ENCODE assay signal across 19 cellular contexts in the genomic region with DNA sequence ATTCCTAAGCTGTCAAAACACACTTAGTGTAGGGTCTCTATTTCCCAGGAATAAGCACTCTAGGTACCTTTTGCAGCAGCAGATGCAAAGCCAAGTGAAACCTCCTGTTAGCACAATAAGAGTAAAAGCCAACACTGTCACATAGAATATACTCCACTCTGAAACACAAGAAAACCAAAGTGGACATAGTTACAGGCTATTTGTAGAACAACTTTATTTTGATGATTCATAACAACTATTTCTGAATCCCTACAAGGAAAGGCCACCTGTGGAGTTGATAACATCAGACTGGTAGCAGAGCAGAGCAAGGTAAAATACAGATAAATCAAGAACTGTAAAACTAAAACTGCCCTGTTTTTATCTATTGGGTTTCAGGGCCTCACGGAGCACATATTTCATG. TPM values are rescaled to one million over a fixed set of nuclear protein-coding genes. Genes with fewer than 3 reads are reported as not detected.
DNase-seq lines count a peak whose midpoint lies in the region; ATAC-seq, FAIRE-seq and TF ChIP-seq lines count a peak whose summit lies in the region.
"Had no signal": no experiment of that assay in that cellular context is flagged by ENCODE, and none has a peak within 500 bp of the region (broad histone marks: within the 10 kb centered on the region; RNA-seq: fewer than 3 reads in every experiment).

No MANE protein-coding gene starts in this region.

- no peak overlapping the region for H2AFZ ChIP-seq in PC-3 (ENCODE audit: low read length)

- CTCF ChIA-PET in PC-3 (lab: Charles Lee): no interaction called here

- no TSS peak for BruUV-seq in PC-3 (replicated peaks; lab: Mats Ljungman, UMichigan)

- no peak overlapping the region for H3K27ac Mint-ChIP-seq in activated T-helper 1 cell treated with anti-CD3 and anti-CD28 coated beads, Interleukin-12 subunit alpha, Interleukin-12 subunit beta, Interleukin-2, Interleukin-4 antibody, amounts not matched to agents 30 ng/mL and 10 ng/mL and 1 ng/mL, durations not matched to agents 14 hours and 24 hours and 36 hours
- H3K27ac Mint-ChIP-seq: CD14-positive monocyte, H9 had no signal

- H3K9me2 ChIP-seq in PC-3 (replicated peaks; ENCODE audit: low read length): no peaks in the 10 kb centered on the region

- H3K9ac ChIP-seq in PC-3 (ENCODE audit: low read length): no peak overlapping the region

- no peak overlapping the region for H3K27ac ChIP-seq in PC-3 (ENCODE audit: low read length)

- intact Hi-C loops in PC-3 (cut with micrococcal nuclease): no loop called here
- intact Hi-C loops in activated T-helper 1 cell treated with anti-CD3 and anti-CD28 coated beads, Interleukin-12 subunit alpha, Interleukin-12 subunit beta, Interleukin-2, Interleukin-4 antibody, amounts not matched to agents 30 ng/mL and 10 ng/mL and 1 ng/mL, durations not matched to agents 14 hours and 24 hours and 36 hours (cut with micrococcal nuclease): no loop called here

- no peak overlapping the region for H3K4me3 Mint-ChIP-seq in activated T-helper 1 cell treated with anti-CD3 and anti-CD28 coated beads, Interleukin-12 subunit alpha, Interleukin-12 subunit beta, Interleukin-2, Interleukin-4 antibody, amounts not matched to agents 30 ng/mL and 10 ng/mL and 1 ng/mL, durations not matched to agents 14 hours and 24 hours and 36 hours
- H3K4me3 Mint-ChIP-seq: CD14-positive monocyte, H9 had no signal

- H3K79me2 ChIP-seq in PC-3 (ENCODE audit: low read length): no peaks in the 10 kb centered on the region

- H3F3A ChIP-seq in PC-3 (ENCODE audit: low read length, unreplicated experiment): no peaks in the 10 kb centered on the region

- TF ChIP-seq POLR2A in GM12891 (IDR thresholded peaks at IDR 0.05; ENCODE audit: low read depth, low read length): no peak
- no peak for TF ChIP-seq POLR2A in erythroblast (IDR thresholded peaks at IDR 0.05; ENCODE audit: low read length)

- no peaks in the 10 kb centered on the region for H4K20me1 ChIP-seq in PC-3 (ENCODE audit: low read length)

- H3K4me3 ChIP-seq in PC-3 (ENCODE audit: low read length): no peak overlapping the region

- H3K4me1 ChIP-seq in PC-3 (ENCODE audit: insufficient read depth, low read length): no peaks in the 10 kb centered on the region

- peak; percentile 18 for DNase-seq in GM12891 (ENCODE audit: insufficient read length, low spot score)
- DNase-seq in PC-3: peak; percentile 11
- no peak for DNase-seq in activated T-helper 1 cell treated with anti-CD3 and anti-CD28 coated beads, Interleukin-12 subunit alpha, Interleukin-12 subunit beta, Interleukin-2, Interleukin-4 antibody, amounts not matched to agents 30 ng/mL and 10 ng/mL and 1 ng/mL, durations not matched to agents 14 hours and 24 hours and 36 hours (ENCODE audit: low spot score)
- DNase-seq in NCI-H2171 (lab: John Stamatoyannopoulos, UW): no peak
- DNase-seq in erythroblast (lab: John Stamatoyannopoulos, UW): no peak
- DNase-seq: ACHN; AML-193; DMS 273 treated with DMSO at 0.1 percent for 48 hours; H9; NCI-H2081; NCI-H345; NCI-H526; NK-92 treated with Interleukin-12 subunit alpha and Interleukin-12 subunit beta, amount 100 ng/mL, for 24 hours; SHP77 treated with DMSO at 0.1 percent for 48 hours; T-helper 1 cell had no signal

- no peak for TF ChIP-seq CTCF in PC-3 (conservative IDR thresholded peaks at IDR 0.05; ENCODE audit: low read depth, low read length)

- ATAC-seq in GM19351 (IDR thresholded peaks at IDR 0.05; ENCODE audit: unreplicated experiment) (peak; percentile 94), HG03025 (IDR thresholded peaks at IDR 0.05; ENCODE audit: low FRiP score, unreplicated experiment) (peak; percentile 75), PC-3 (peak; percentile 45)
- ATAC-seq: SK-N-SH treated with all-trans-retinoic acid at 6 μM for 48 hours had no signal

- no peaks in the 10 kb centered on the region for H3K9me3 ChIP-seq in PC-3 (ENCODE audit: low read length)

- H3K36me3 Mint-ChIP-seq in activated T-helper 1 cell treated with anti-CD3 and anti-CD28 coated beads, Interleukin-12 subunit alpha, Interleukin-12 subunit beta, Interleukin-2, Interleukin-4 antibody, amounts not matched to agents 30 ng/mL and 10 ng/mL and 1 ng/mL, durations not matched to agents 14 hours and 24 hours and 36 hours (ENCODE audit: low read depth): no peaks in the 10 kb centered on the region
- H3K36me3 Mint-ChIP-seq: CD14-positive monocyte had no signal

- H3K27me3 ChIP-seq in PC-3 (ENCODE audit: low read length): no peaks in the 10 kb centered on the region

- POLR2A ChIA-PET in PC-3 (lab: Charles Lee; ENCODE audit: unreplicated experiment): no interaction called here

- no peaks in the 10 kb centered on the region for H3K36me3 ChIP-seq in PC-3 (ENCODE audit: low read depth, low read length)

- peak; percentile 79 for FAIRE-seq in GM12891 (lab: Jason Lieb, UNC)

- peaks cover 2% of the 10 kb centered on the region for H3K27me3 Mint-ChIP-seq in activated T-helper 1 cell treated with anti-CD3 and anti-CD28 coated beads, Interleukin-12 subunit alpha, Interleukin-12 subunit beta, Interleukin-2, Interleukin-4 antibody, amounts not matched to agents 30 ng/mL and 10 ng/mL and 1 ng/mL, durations not matched to agents 14 hours and 24 hours and 36 hours (ENCODE audit: insufficient read depth)

- no peak overlapping the region for H3K4me2 ChIP-seq in PC-3 (ENCODE audit: low read length)

- no peaks in the 10 kb centered on the region for H3K9me3 Mint-ChIP-seq in activated T-helper 1 cell treated with anti-CD3 and anti-CD28 coated beads, Interleukin-12 subunit alpha, Interleukin-12 subunit beta, Interleukin-2, Interleukin-4 antibody, amounts not matched to agents 30 ng/mL and 10 ng/mL and 1 ng/mL, durations not matched to agents 14 hours and 24 hours and 36 hours
- H3K9me3 Mint-ChIP-seq: CD14-positive monocyte, H9 had no signal

- H3K4me1 Mint-ChIP-seq in activated T-helper 1 cell treated with anti-CD3 and anti-CD28 coated beads, Interleukin-12 subunit alpha, Interleukin-12 subunit beta, Interleukin-2, Interleukin-4 antibody, amounts not matched to agents 30 ng/mL and 10 ng/mL and 1 ng/mL, durations not matched to agents 14 hours and 24 hours and 36 hours (ENCODE audit: low read depth): no peaks in the 10 kb centered on the region
- H3K4me1 Mint-ChIP-seq: CD14-positive monocyte had no signal

TF ChIP-seq in GM12891, 5 proteins besides CTCF, POLR2A, EP300 and RAD21:
- TF ChIP-seq POU2F2 (IDR thresholded peaks at IDR 0.05; ENCODE audit: low read depth, low read length) (no peak), TAF1 (IDR thresholded peaks at IDR 0.05; ENCODE audit: low read depth, low read length) (no peak), PAX5 (IDR thresholded peaks at IDR 0.05; ENCODE audit: insufficient read depth, low read length, severe bottlenecking) (no peak), POLR2AphosphoS5 (IDR thresholded peaks at IDR 0.05; ENCODE audit: low read depth, low read length) (no peak), SPI1 (IDR thresholded peaks at IDR 0.05; ENCODE audit: low read depth, low read length) (no peak)

RNA-seq across cellular contexts. Expression of a gene that starts 59.7 kb away (rescaled TPM):
- polyA plus RNA-seq in GM12891 (2012; ENCODE audit: low read depth, missing spikeins): 15.7 TPM
- total RNA-seq in PC-3 (2014; rRNA removed): 11.9 and 12.2 TPM in 2 replicates
- 11.3 and 11.9 TPM in 2 replicates for total RNA-seq in activated T-helper 1 cell treated with anti-CD3 and anti-CD28 coated beads, Interleukin-12 subunit alpha, Interleukin-12 subunit beta, Interleukin-2, Interleukin-4 antibody, amounts not matched to agents 30 ng/mL and 10 ng/mL and 1 ng/mL, durations not matched to agents 14 hours and 24 hours and 36 hours

Comparison
In these comparisons a context has a peak if more than half of its experiments do, and no peak if none do; other contexts are left out.
1. DNase-seq: peak in GM12891 (single experiment) and PC-3 (single experiment); none in activated T-helper 1 cell treated with anti-CD3 and anti-CD28 coated beads, Interleukin-12 subunit alpha, Interleukin-12 subunit beta, Interleukin-2, Interleukin-4 antibody, amounts not matched to agents 30 ng/mL and 10 ng/mL and 1 ng/mL, durations not matched to agents 14 hours and 24 hours and 36 hours (single experiment), NCI-H2171 (single experiment) and erythroblast (0 of 2).
2. Peak in every context shown above with its lines, with median percentiles within 50 percentile points of each other: ATAC-seq.